ENCODE assay signal across 8 cellular contexts in the genomic region with DNA sequence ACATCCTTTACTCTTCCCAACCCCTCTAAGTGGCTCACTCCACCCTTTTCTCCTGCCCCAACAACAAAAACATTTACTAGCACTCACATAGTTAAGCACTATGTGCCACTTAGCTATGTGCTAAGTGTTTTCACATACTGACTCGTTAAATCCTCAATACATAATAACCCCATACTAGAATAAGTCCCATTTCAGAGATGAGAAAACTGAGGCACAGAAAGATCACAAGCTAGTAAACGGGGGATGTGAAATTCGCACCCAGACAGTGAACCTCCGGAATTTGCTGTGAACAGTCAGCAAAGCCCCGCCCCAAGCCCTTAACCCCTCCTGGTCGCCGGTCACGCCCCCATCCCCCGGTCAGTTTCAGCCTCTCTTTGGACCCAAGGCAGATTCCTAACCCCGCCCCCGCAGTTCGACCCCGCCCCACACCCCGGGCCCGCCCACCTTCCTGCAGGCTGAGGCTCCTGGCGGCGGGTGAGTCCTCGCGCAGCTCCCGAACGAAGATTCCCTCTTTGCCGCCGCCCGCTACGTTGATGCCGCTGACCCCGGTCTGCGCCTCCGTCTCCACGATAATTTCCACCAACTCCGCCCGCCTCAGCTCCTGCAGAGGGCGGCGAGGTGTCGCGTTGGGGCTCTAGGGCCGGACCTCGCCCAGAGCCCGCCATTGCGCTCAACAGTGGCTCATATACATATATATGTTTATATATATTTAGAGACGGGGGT. TPM values are rescaled to one million over a fixed set of nuclear protein-coding genes. Genes with fewer than 3 reads are reported as not detected.
DNase-seq lines count a peak whose midpoint lies in the region; ATAC-seq and TF ChIP-seq lines count a peak whose summit lies in the region.

No MANE protein-coding gene starts in this region.

- ATAC-seq in HG02798 (IDR thresholded peaks at IDR 0.05; ENCODE audit: poor library complexity, unreplicated experiment) (peak; percentile 69), HG03469 (IDR thresholded peaks at IDR 0.05; ENCODE audit: unreplicated experiment) (no peak)

- intact Hi-C loops in breast epithelium (cut with DNase I; ENCODE audit: low total_unique reads), result no loop called here

- H3K27ac ChIP-seq in WERI-Rb-1 (peak overlapping the region; percentile 63), breast epithelium (peak overlapping the region; percentile 88 to 91)

- H3K27me3 ChIP-seq in WERI-Rb-1 (ENCODE audit: insufficient read depth, low read depth, severe bottlenecking) (no peaks in the 10 kb centered on the region), breast epithelium (no peaks in the 10 kb centered on the region)

- no peak for TF ChIP-seq CTCF in GM13976 (IDR thresholded peaks at IDR 0.05; ENCODE audit: borderline replicate concordance, control extremely low read depth, extremely low read depth, insufficient read depth, missing control alignments)
- no peak for TF ChIP-seq CTCF in WERI-Rb-1 (IDR thresholded peaks at IDR 0.05; ENCODE audit: low read depth, low read length)
- TF ChIP-seq CTCF in breast epithelium (IDR thresholded peaks at IDR 0.05), result peak in 1 of 3 donors; percentile 15

- no peaks in the 10 kb centered on the region for H3K4me1 ChIP-seq in breast epithelium

- no peaks in the 10 kb centered on the region for H3K9me3 ChIP-seq in WERI-Rb-1 (ENCODE audit: severe bottlenecking)
- H3K9me3 ChIP-seq in breast epithelium, result no peaks in the 10 kb centered on the region

- in situ Hi-C loops in GM13976 (cut with MboI; ENCODE audit: low sequenced_read_pairs, unreplicated experiment), result no loop called here

- TF ChIP-seq POLR2A in breast epithelium (IDR thresholded peaks at IDR 0.05), result no peak

- DNase-seq in GM13976 (ENCODE audit: low spot score) (peak; percentile 98), NCI-H2029 treated with DMSO at 0.1 percent for 48 hours (lab: John Stamatoyannopoulos, UW) (peak; percentile 19), WERI-Rb-1 (peak; percentile 96), breast epithelium (ENCODE audit: low spot score in 2 of 2) (peak; percentile 86 to 93), islet precursor cell (peak; percentile 99)
- DNase-seq in stimulated activated CD4-positive, alpha-beta T cell treated with anti-CD3 and anti-CD28 coated beads, Interleukin-15, amount 100 ng/mL, for 24 hours, result peak; percentile 92

- H3K4me3 ChIP-seq in WERI-Rb-1 (ENCODE audit: low read depth, low read length), result peak overlapping the region; percentile 73
- peak overlapping the region; percentile 55 to 81 (median 68) for H3K4me3 ChIP-seq in breast epithelium

- H3K36me3 ChIP-seq in WERI-Rb-1, result no peaks in the 10 kb centered on the region
- no peaks in the 10 kb centered on the region for H3K36me3 ChIP-seq in breast epithelium

RNA-seq across cellular contexts. Expression of a gene that starts 9.8 kb away (rescaled TPM):
- 1 to 10 TPM; 2.7 to 9.1 (median 5.2) TPM for total RNA-seq in breast epithelium

RNA-seq across cellular contexts. Expression of a gene that starts 13.4 kb away (rescaled TPM):
- under 1 TPM in 2 of 3 donors, not detected in 1; 0.16 to 0.33 TPM for total RNA-seq in breast epithelium

RNA-seq across cellular contexts. Expression of a gene that starts 22.4 kb away (rescaled TPM):
- 10 to 100 TPM; 10.4 to 25.3 (median 18.0) TPM for total RNA-seq in breast epithelium

RNA-seq across cellular contexts. Expression of a gene that starts 40.7 kb away (rescaled TPM):
- total RNA-seq in breast epithelium, result 10 to 100 TPM; 17.3 to 28.1 (median 25.2) TPM

RNA-seq across cellular contexts. Expression of a gene that starts 54.9 kb away (rescaled TPM):
- total RNA-seq in breast epithelium, result 100 to 1,000 TPM; 165 to 473 (median 221) TPM

Comparison
In these comparisons a context has a peak if more than half of its experiments do, and no peak if none do; other contexts are left out.
1. DNase-seq: peak in every context shown above with its lines; median percentile 99 in islet precursor cell; 98 in GM13976; 96 in WERI-Rb-1; 92 in stimulated activated CD4-positive, alpha-beta T cell treated with anti-CD3 and anti-CD28 coated beads, Interleukin-15, amount 100 ng/mL, for 24 hours; 90 in breast epithelium; 19 in NCI-H2029 treated with DMSO at 0.1 percent for 48 hours.